In genomic region chr21:35476616-35477395, GRCh38 we compare ENCODE assay signal across 14 cellular contexts.
DNase-seq lines count a peak whose midpoint lies in the region; ATAC-seq and TF ChIP-seq lines count a peak whose summit lies in the region.
"Had no signal": no experiment of that assay in that cellular context is flagged by ENCODE, and none has a peak within 500 bp of the region (broad histone marks: within the 10 kb centered on the region; RNA-seq: fewer than 3 reads in every experiment).

No MANE protein-coding gene starts in this region.

- no peak overlapping the region for H3K27ac Mint-ChIP-seq in MCF 10A (ENCODE audit: low read depth, unreplicated experiment)

- BruUV-seq in MCF 10A (replicated peaks; lab: Mats Ljungman, UMichigan) (no TSS peak), mammary epithelial cell (replicated peaks; lab: Mats Ljungman, UMichigan) (no TSS peak)

- dilution Hi-C loops in mammary epithelial cell (cut with HindIII; ENCODE audit: low sequenced_read_pairs): no loop called here

- peak; percentile 7 for DNase-seq in MCF 10A (ENCODE audit: unreplicated experiment)
- no peak for DNase-seq in mammary epithelial cell
- peak; percentile 68 for DNase-seq in astrocyte of the hippocampus (ENCODE audit: low read depth, low spot score)
- no peak for DNase-seq in mesenteric fat pad (ENCODE audit: low spot score)
- DNase-seq: BE2C, left ventricle myocardium superior, NCI-H187 treated with DMSO at 0.1 percent for 48 hours, right cardiac atrium had no signal

- H3K4me3 ChIP-seq in mammary epithelial cell (replicated peaks in 1 of 3; ENCODE audit: insufficient read depth in 1 of 3, low read depth in 2 of 3, low read length in 3 of 3) (no peak overlapping the region), mesodermal cell (ENCODE audit: extremely low read depth, insufficient read depth, low read length, poor library complexity, severe bottlenecking) (no peak overlapping the region)
- H3K4me3 ChIP-seq: esophagus muscularis mucosa had no signal

- H3K4me1 Mint-ChIP-seq in MCF 10A (ENCODE audit: insufficient read depth, unreplicated experiment): peaks cover 6% of the 10 kb centered on the region

- 78% methylated on average over 9 of the region's 9 CpGs for WGBS in mammary epithelial cell (ENCODE audit: low coverage, missing lambda C conversion rate)
- 83 to 94% methylated on average over 1 to 3 of the region's 9 CpGs for WGBS in mesodermal cell (ENCODE audit: insufficient coverage in 2 of 2), 2 experiments

- no peak overlapping the region for H3K4me3 Mint-ChIP-seq in MCF 10A (ENCODE audit: unreplicated experiment)

- intact Hi-C loops in MCF 10A (cut with micrococcal nuclease): no loop called here
- intact Hi-C loops in mammary epithelial cell (cut with micrococcal nuclease): no loop called here

- H3K9me3 Mint-ChIP-seq in MCF 10A (ENCODE audit: unreplicated experiment): peaks cover 9% of the 10 kb centered on the region

- no peaks in the 10 kb centered on the region for H3K36me3 ChIP-seq in mammary epithelial cell (ENCODE audit: insufficient read depth, low read length)
- H3K36me3 ChIP-seq in mesodermal cell (ENCODE audit: control insufficient read depth, insufficient read depth, low read length): no peaks in the 10 kb centered on the region
- H3K36me3 ChIP-seq: BE2C, esophagus muscularis mucosa had no signal

- no peaks in the 10 kb centered on the region for H3K9me3 ChIP-seq in mammary epithelial cell (replicated peaks; ENCODE audit: insufficient read depth, low read length)
- H3K9me3 ChIP-seq in mesodermal cell (ENCODE audit: control insufficient read depth, low read length): no peaks in the 10 kb centered on the region
- H3K9me3 ChIP-seq: BE2C had no signal

- TF ChIP-seq CTCF in MCF 10A (IDR thresholded peaks at IDR 0.05; ENCODE audit: unreplicated experiment): no peak
- TF ChIP-seq CTCF in mammary epithelial cell (conservative IDR thresholded peaks at IDR 0.05 in 1 of 2, IDR thresholded peaks at IDR 0.05 in 1 of 2; ENCODE audit: extremely low read depth in 1 of 2, insufficient read depth in 1 of 2, low read depth in 1 of 2, low read length in 2 of 2): no peak

- H4K20me1 ChIP-seq in mammary epithelial cell (ENCODE audit: insufficient read depth, low read length): no peaks in the 10 kb centered on the region

- no peak overlapping the region for H3K9ac ChIP-seq in mammary epithelial cell (ENCODE audit: insufficient read depth, low read length)

- H3K27me3 ChIP-seq in mammary epithelial cell (ENCODE audit: insufficient read depth, low read length): no peaks in the 10 kb centered on the region
- H3K27me3 ChIP-seq: BE2C had no signal

- POLR2A ChIA-PET in MCF 10A (lab: Yijun Ruan, JAX): interaction anchor here (0.6 kb wide), 1 partner anchor 54 kb away, joined by 3 read pairs; no protein-coding TSS in a partner anchor

- in situ Hi-C loops in mammary epithelial cell (cut with MboI; ENCODE audit: low sequenced_read_pairs in 2 of 2): no loop called here

- no peak overlapping the region for H3K4me2 ChIP-seq in mammary epithelial cell (ENCODE audit: insufficient read depth, low read depth, low read length)

- no peak overlapping the region for H2AFZ ChIP-seq in mammary epithelial cell (ENCODE audit: low read depth, low read length)

- peaks cover 23% of the 10 kb centered on the region for H3K27me3 Mint-ChIP-seq in MCF 10A (ENCODE audit: insufficient read depth, unreplicated experiment)

- H3K79me2 ChIP-seq in mammary epithelial cell (ENCODE audit: insufficient read depth, low read length): no peaks in the 10 kb centered on the region

- no peak for ATAC-seq in esophagus mucosa
- ATAC-seq in HG03521 (IDR thresholded peaks at IDR 0.05; ENCODE audit: unreplicated experiment): no peak
- ATAC-seq in GM19395 (IDR thresholded peaks at IDR 0.05; ENCODE audit: unreplicated experiment): no peak
- ATAC-seq: Panc1, right cardiac atrium had no signal

- H3K27ac ChIP-seq in mammary epithelial cell (ENCODE audit: insufficient read depth, low read depth, low read length): no peak overlapping the region
- H3K27ac ChIP-seq in mesodermal cell (ENCODE audit: low read depth, low read length, severe bottlenecking): peak overlapping the region; percentile 3
- H3K27ac ChIP-seq: esophagus muscularis mucosa had no signal

- no peaks in the 10 kb centered on the region for H3K36me3 Mint-ChIP-seq in MCF 10A (ENCODE audit: insufficient read depth, unreplicated experiment)

- CTCF ChIA-PET in MCF 10A (lab: Yijun Ruan, JAX) (interaction anchor here (0.7 kb wide), 1 partner anchor 176 kb away, joined by 3 read pairs; no protein-coding TSS in a partner anchor), mammary epithelial cell (lab: Charles Lee; ENCODE audit: low non-redundant PET) (no interaction called here)

- H3K4me1 ChIP-seq in mammary epithelial cell (ENCODE audit: insufficient read depth, low read length): peaks cover 8% of the 10 kb centered on the region
- peaks cover 17% of the 10 kb centered on the region for H3K4me1 ChIP-seq in mesodermal cell (ENCODE audit: control insufficient read depth, insufficient read depth, low read length, poor library complexity, severe bottlenecking)
- H3K4me1 ChIP-seq: BE2C, esophagus muscularis mucosa had no signal

Comparison
In these comparisons a context has a peak if more than half of its experiments do, and no peak if none do; other contexts are left out.
1. DNase-seq: peak in MCF 10A (single experiment) and astrocyte of the hippocampus (single experiment); none in mammary epithelial cell (single experiment) and mesenteric fat pad (single experiment).